ENCODE assay signal across 1 cellular context in the genomic region with DNA sequence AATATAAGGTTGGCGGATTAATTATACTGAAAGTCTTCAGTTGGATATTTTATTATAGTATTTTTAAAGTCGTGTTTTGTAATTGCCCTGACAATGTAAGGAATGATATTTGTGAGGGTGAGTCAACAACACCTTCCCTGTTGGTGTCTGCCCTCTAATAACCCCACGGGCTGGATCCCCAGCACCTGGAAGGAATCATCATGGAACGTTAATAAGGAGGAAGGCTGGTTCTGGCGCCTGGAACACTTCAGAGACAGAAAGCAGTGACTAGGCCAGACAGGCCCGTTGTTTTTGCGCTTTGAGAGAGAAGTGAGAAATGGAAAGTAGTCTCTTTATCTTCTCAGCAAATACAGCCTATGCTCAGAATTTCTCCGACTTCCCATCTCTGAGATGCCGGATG.
TF ChIP-seq lines count a peak whose summit lies in the region.

No MANE protein-coding gene starts in this region.

TF ChIP-seq in IMR-90, 13 proteins besides CTCF, POLR2A, EP300 and RAD21:
- TF ChIP-seq RFX5 (IDR thresholded peaks at IDR 0.05; ENCODE audit: low read depth, low read length): no peak
- no peak for TF ChIP-seq FOS (IDR thresholded peaks at IDR 0.05; ENCODE audit: low read depth, low read length)
- TF ChIP-seq MAZ (IDR thresholded peaks at IDR 0.05; ENCODE audit: borderline replicate concordance, low read depth, low read length): no peak
- TF ChIP-seq CEBPB (IDR thresholded peaks at IDR 0.05; ENCODE audit: low read depth, low read length): no peak
- no peak for TF ChIP-seq NFE2L2 (IDR thresholded peaks at IDR 0.05; ENCODE audit: low read depth, low read length)
- TF ChIP-seq MXI1 (IDR thresholded peaks at IDR 0.05; ENCODE audit: borderline replicate concordance, low read depth, low read length): no peak
- no peak for TF ChIP-seq USF2 (IDR thresholded peaks at IDR 0.05; ENCODE audit: low read depth, low read length)
- no peak for TF ChIP-seq BHLHE40 (IDR thresholded peaks at IDR 0.05; ENCODE audit: low read depth, low read length)
- no peak for TF ChIP-seq SMC3 (IDR thresholded peaks at IDR 0.05; ENCODE audit: low read depth, low read length)
- no peak for TF ChIP-seq CHD1 (IDR thresholded peaks at IDR 0.05; ENCODE audit: low read depth, low read length)
- no peak for TF ChIP-seq RCOR1 (IDR thresholded peaks at IDR 0.05; ENCODE audit: insufficient replicate concordance, low read length)
- TF ChIP-seq MAFK (IDR thresholded peaks at IDR 0.05; ENCODE audit: low read depth, low read length): no peak
- TF ChIP-seq, protein P1, sequence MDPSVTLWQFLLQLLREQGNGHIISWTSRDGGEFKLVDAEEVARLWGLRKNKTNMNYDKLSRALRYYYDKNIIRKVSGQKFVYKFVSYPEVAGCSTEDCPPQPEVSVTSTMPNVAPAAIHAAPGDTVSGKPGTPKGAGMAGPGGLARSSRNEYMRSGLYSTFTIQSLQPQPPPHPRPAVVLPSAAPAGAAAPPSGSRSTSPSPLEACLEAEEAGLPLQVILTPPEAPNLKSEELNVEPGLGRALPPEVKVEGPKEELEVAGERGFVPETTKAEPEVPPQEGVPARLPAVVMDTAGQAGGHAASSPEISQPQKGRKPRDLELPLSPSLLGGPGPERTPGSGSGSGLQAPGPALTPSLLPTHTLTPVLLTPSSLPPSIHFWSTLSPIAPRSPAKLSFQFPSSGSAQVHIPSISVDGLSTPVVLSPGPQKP (IDR thresholded peaks at IDR 0.05; ENCODE audit: borderline replicate concordance, low read depth, low read length): no peak
